Comparison of ENCODE assay signal across 35 cellular contexts in genomic region chr17:63022567-63022966, GRCh38.
"Had no signal": no experiment of that assay in that cellular context is flagged by ENCODE, and none has a peak within 500 bp of the region (broad histone marks: within the 10 kb centered on the region; RNA-seq: fewer than 3 reads in every experiment).

No MANE protein-coding gene starts in this region.

- H3K4me3 ChIP-seq: adrenal gland, body of pancreas, cardiac muscle cell, colonic mucosa had no signal

- H3K4me1 ChIP-seq: adrenal gland, body of pancreas, colonic mucosa had no signal

- DNase-seq: activated B cell treated with CpG ODN at 0.5 μM for 24 hours; activated CD4-positive, alpha-beta memory T cell treated with anti-CD3 and anti-CD28 coated beads for 36 hours; activated CD4-positive, alpha-beta T cell treated with anti-CD3 and anti-CD28 coated beads, Interleukin-2, amount 10 ng/mL, durations not matched to agents 24 days and 14 days; activated CD8-positive, alpha-beta memory T cell treated with anti-CD3 and anti-CD28 coated beads, Interleukin-2, amount 10 ng/mL, durations not matched to agents 7 days and 5 days; activated CD8-positive, alpha-beta memory T cell treated with anti-CD3 and anti-CD28 coated beads, Interleukin-2, amount 50 U/mL, for 4 hours; activated CD8-positive, alpha-beta T cell treated with anti-CD3 and anti-CD28 coated beads, Interleukin-2, amount 10 ng/mL, durations not matched to agents 7 days and 5 days; activated effector memory CD4-positive, alpha-beta T cell treated with anti-CD3 and anti-CD28 coated beads, Interleukin-2, amount 50 U/mL, for 16 hours; activated naive CD4-positive, alpha-beta T cell treated with anti-CD3 and anti-CD28 coated beads for 36 hours; activated naive CD8-positive, alpha-beta T cell treated with anti-CD3 and anti-CD28 coated beads for 36 hours; activated naive CD8-positive, alpha-beta T cell treated with anti-CD3 and anti-CD28 coated beads, Interleukin-2, amount 50 U/mL, for 24 hours; activated T-cell treated with anti-CD3 and anti-CD28 coated beads, Interleukin-2, amount 50 U/mL, for 1 hour; activated T-cell treated with anti-CD3 and anti-CD28 coated beads, Interleukin-2, amount 50 U/mL, for 48 hours; adrenal gland; amygdala; aorta; body of pancreas; central memory CD4-positive, alpha-beta T cell; cerebellar nuclear complex; colonic mucosa; effector CD8-positive, alpha-beta T cell; foreskin fibroblast; head of caudate nucleus; T-helper 17 cell; T1000; WERI-Rb-1 had no signal

- ATAC-seq: activated CD4-positive, CD25-positive, alpha-beta regulatory T cell treated with anti-CD3 and anti-CD28 coated beads, Interleukin-2, amount 50 U/mL, for 24 hours; activated CD8-positive, alpha-beta memory T cell treated with anti-CD3 and anti-CD28 coated beads, Interleukin-2, amount 10 ng/mL, durations not matched to agents 7 days and 5 days; activated CD8-positive, alpha-beta T cell treated with anti-CD3 and anti-CD28 coated beads, Interleukin-2, amount 10 ng/mL, durations not matched to agents 7 days and 5 days; activated naive CD8-positive, alpha-beta T cell treated with anti-CD3 and anti-CD28 coated beads, Interleukin-2, amount 50 U/mL, for 24 hours; body of pancreas; T-helper 17 cell had no signal

- H3K27me3 Mint-ChIP-seq: activated B cell treated with CpG ODN at 0.5 μM for 24 hours; activated CD4-positive, alpha-beta memory T cell treated with anti-CD3 and anti-CD28 coated beads for 36 hours; activated CD4-positive, alpha-beta T cell treated with anti-CD3 and anti-CD28 coated beads, Interleukin-2, amount 10 ng/mL, durations not matched to agents 24 days and 14 days; activated CD8-positive, alpha-beta memory T cell treated with anti-CD3 and anti-CD28 coated beads, Interleukin-2, amount 10 ng/mL, durations not matched to agents 7 days and 5 days; activated naive CD4-positive, alpha-beta T cell treated with anti-CD3 and anti-CD28 coated beads, Interleukin-2, amount 50 U/mL, for 24 hours; activated naive CD8-positive, alpha-beta T cell treated with anti-CD3 and anti-CD28 coated beads for 36 hours; activated naive CD8-positive, alpha-beta T cell treated with anti-CD3 and anti-CD28 coated beads, Interleukin-2, amount 50 U/mL, for 24 hours; T-helper 17 cell had no signal

- H3K36me3 ChIP-seq: adrenal gland, cardiac muscle cell, colonic mucosa, WERI-Rb-1 had no signal

- H3K4me1 Mint-ChIP-seq: activated B cell treated with CpG ODN at 0.5 μM for 24 hours; activated CD4-positive, alpha-beta T cell treated with anti-CD3 and anti-CD28 coated beads, Interleukin-2, amount 10 ng/mL, durations not matched to agents 24 days and 14 days; activated CD8-positive, alpha-beta memory T cell treated with anti-CD3 and anti-CD28 coated beads, Interleukin-2, amount 10 ng/mL, durations not matched to agents 7 days and 5 days; activated naive CD4-positive, alpha-beta T cell treated with anti-CD3 and anti-CD28 coated beads, Interleukin-2, amount 50 U/mL, for 24 hours had no signal

- H3K9me3 Mint-ChIP-seq: activated B cell treated with CpG ODN at 0.5 μM for 24 hours; activated CD4-positive, alpha-beta memory T cell treated with anti-CD3 and anti-CD28 coated beads for 36 hours; activated CD4-positive, alpha-beta T cell treated with anti-CD3 and anti-CD28 coated beads, Interleukin-2, amount 10 ng/mL, durations not matched to agents 24 days and 14 days; activated naive CD4-positive, alpha-beta T cell treated with anti-CD3 and anti-CD28 coated beads for 36 hours; activated naive CD4-positive, alpha-beta T cell treated with anti-CD3 and anti-CD28 coated beads, Interleukin-2, amount 50 U/mL, for 24 hours; activated naive CD8-positive, alpha-beta T cell treated with anti-CD3 and anti-CD28 coated beads for 36 hours; activated T-helper 1 cell treated with anti-CD3 and anti-CD28 coated beads, Interleukin-12 subunit alpha, Interleukin-12 subunit beta, Interleukin-2, Interleukin-4 antibody, amounts not matched to agents 30 ng/mL and 10 ng/mL and 1 ng/mL, durations not matched to agents 14 hours and 24 hours and 36 hours; activated T-helper 2 cell treated with anti-CD3 and anti-CD28 coated beads, Interferon-gamma antibody, Interleukin-2, Interleukin-4, amounts not matched to agents 10 μg/mL and 5 μg/mL and 100 μg/mL, durations not matched to agents 14 hours and 24 hours and 36 hours; T-helper 2 cell treated with Interferon-gamma antibody and Interleukin-4, amounts not matched to agents 5 μg/mL and 100 μg/mL, for 36 hours had no signal

- H3K27ac ChIP-seq: adrenal gland, body of pancreas, cardiac muscle cell, colonic mucosa, epithelial cell of prostate, WERI-Rb-1 had no signal

- FAIRE-seq: endometrium, endothelial cell of umbilical vein, frontal cortex had no signal

- H3K27me3 ChIP-seq: adrenal gland, body of pancreas, cardiac muscle cell, colonic mucosa had no signal

- H3K4me3 Mint-ChIP-seq: activated B cell treated with CpG ODN at 0.5 μM for 24 hours; activated CD4-positive, alpha-beta memory T cell treated with anti-CD3 and anti-CD28 coated beads for 36 hours; activated CD4-positive, alpha-beta T cell treated with anti-CD3 and anti-CD28 coated beads, Interleukin-2, amount 10 ng/mL, durations not matched to agents 24 days and 14 days; activated CD8-positive, alpha-beta memory T cell treated with anti-CD3 and anti-CD28 coated beads, Interleukin-2, amount 10 ng/mL, durations not matched to agents 7 days and 5 days; activated CD8-positive, alpha-beta T cell treated with anti-CD3 and anti-CD28 coated beads, Interleukin-2, amount 10 ng/mL, durations not matched to agents 7 days and 5 days; activated naive CD4-positive, alpha-beta T cell treated with anti-CD3 and anti-CD28 coated beads for 36 hours; activated naive CD4-positive, alpha-beta T cell treated with anti-CD3 and anti-CD28 coated beads, Interleukin-2, amount 50 U/mL, for 24 hours; activated naive CD8-positive, alpha-beta T cell treated with anti-CD3 and anti-CD28 coated beads for 36 hours; activated naive CD8-positive, alpha-beta T cell treated with anti-CD3 and anti-CD28 coated beads, Interleukin-2, amount 50 U/mL, for 24 hours; activated T-helper 1 cell treated with anti-CD3 and anti-CD28 coated beads, Interleukin-12 subunit alpha, Interleukin-12 subunit beta, Interleukin-2, Interleukin-4 antibody, amounts not matched to agents 30 ng/mL and 10 ng/mL and 1 ng/mL, durations not matched to agents 14 hours and 24 hours and 36 hours; T-helper 17 cell; T-helper 2 cell treated with Interferon-gamma antibody and Interleukin-4, amounts not matched to agents 5 μg/mL and 100 μg/mL, for 36 hours had no signal

- H3K27ac Mint-ChIP-seq: activated B cell treated with CpG ODN at 0.5 μM for 24 hours; activated CD4-positive, alpha-beta memory T cell treated with anti-CD3 and anti-CD28 coated beads for 36 hours; activated CD4-positive, alpha-beta T cell treated with anti-CD3 and anti-CD28 coated beads, Interleukin-2, amount 10 ng/mL, durations not matched to agents 24 days and 14 days; activated CD8-positive, alpha-beta memory T cell treated with anti-CD3 and anti-CD28 coated beads, Interleukin-2, amount 10 ng/mL, durations not matched to agents 7 days and 5 days; activated CD8-positive, alpha-beta T cell treated with anti-CD3 and anti-CD28 coated beads, Interleukin-2, amount 10 ng/mL, durations not matched to agents 7 days and 5 days; activated naive CD4-positive, alpha-beta T cell treated with anti-CD3 and anti-CD28 coated beads for 36 hours; activated naive CD4-positive, alpha-beta T cell treated with anti-CD3 and anti-CD28 coated beads, Interleukin-2, amount 50 U/mL, for 24 hours; activated naive CD8-positive, alpha-beta T cell treated with anti-CD3 and anti-CD28 coated beads for 36 hours; activated naive CD8-positive, alpha-beta T cell treated with anti-CD3 and anti-CD28 coated beads, Interleukin-2, amount 50 U/mL, for 24 hours; activated T-helper 1 cell treated with anti-CD3 and anti-CD28 coated beads, Interleukin-12 subunit alpha, Interleukin-12 subunit beta, Interleukin-2, Interleukin-4 antibody, amounts not matched to agents 30 ng/mL and 10 ng/mL and 1 ng/mL, durations not matched to agents 14 hours and 24 hours and 36 hours; activated T-helper 2 cell treated with anti-CD3 and anti-CD28 coated beads, Interferon-gamma antibody, Interleukin-2, Interleukin-4, amounts not matched to agents 10 μg/mL and 5 μg/mL and 100 μg/mL, durations not matched to agents 14 hours and 24 hours and 36 hours; T-helper 17 cell; T-helper 2 cell treated with Interferon-gamma antibody and Interleukin-4, amounts not matched to agents 5 μg/mL and 100 μg/mL, for 36 hours had no signal

- H3K9me3 ChIP-seq: adrenal gland, body of pancreas, colonic mucosa had no signal
